ENCODE assay signal across 8 cellular contexts in the genomic region with DNA sequence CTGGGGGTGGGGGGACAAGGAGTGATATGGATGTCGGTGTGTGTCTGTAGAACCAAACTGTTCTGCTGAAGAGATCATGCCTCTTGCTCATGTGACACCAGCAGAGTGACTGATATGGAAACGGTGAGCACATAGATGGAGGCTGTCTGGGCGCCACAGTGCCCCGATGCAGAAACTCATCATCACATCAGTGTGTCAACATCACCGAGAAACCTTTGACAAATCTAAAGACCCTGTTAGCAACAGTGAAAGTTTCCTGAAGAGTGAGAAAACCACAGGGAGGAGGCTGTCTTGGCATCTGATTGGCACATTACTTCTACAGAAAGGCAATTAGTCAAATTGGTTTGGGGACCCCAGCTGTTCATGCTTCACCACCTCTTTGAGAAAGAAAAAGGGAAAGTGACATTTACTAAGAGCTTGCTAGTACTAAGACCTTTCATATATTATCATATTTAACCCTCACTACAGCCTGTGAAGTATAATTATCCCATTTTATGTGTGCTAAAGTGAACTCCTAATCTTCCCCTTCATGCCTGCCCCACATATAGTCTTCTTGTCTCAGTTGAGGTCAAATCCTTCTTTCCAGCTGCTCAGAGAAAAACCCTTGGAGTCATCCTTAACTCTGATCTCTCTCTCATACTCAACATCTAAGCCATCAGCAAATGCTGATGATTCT. TPM values are rescaled to one million over a fixed set of nuclear protein-coding genes. Genes with fewer than 3 reads are reported as not detected.
DNase-seq lines count a peak whose midpoint lies in the region; ATAC-seq and TF ChIP-seq lines count a peak whose summit lies in the region.

No MANE protein-coding gene starts in this region.

- 67 to 83% methylated on average over 5 of the region's 5 CpGs for WGBS in lower leg skin, 2 donors

- no peak overlapping the region for H3K4me3 ChIP-seq in lower leg skin (ENCODE audit: low read depth, poor library complexity, severe bottlenecking)

- DNase-seq in activated T-cell treated with anti-CD3 and anti-CD28 coated beads for 48 hours (ENCODE audit: low read depth) (peak; percentile 67), RWPE1 (ENCODE audit: low spot score) (no peak), COLO668 (lab: John Stamatoyannopoulos, UW; ENCODE audit: unreplicated experiment) (no peak), lower leg skin (ENCODE audit: low spot score in 2 of 2) (no peak)
- DNase-seq in activated T-cell treated with anti-CD3 and anti-CD28 coated beads, Interleukin-2, amount 50 U/mL, for 1 hour: no peak
- peak; percentile 81 to 88 for DNase-seq in activated T-cell treated with anti-CD3 and anti-CD28 coated beads, Interleukin-2, amount 50 U/mL, for 72 hours

- peak; percentile 52 for ATAC-seq in HG03378 (IDR thresholded peaks at IDR 0.05; ENCODE audit: unreplicated experiment)
- peak; percentile 73 to 74 for ATAC-seq in activated T-cell treated with anti-CD3 and anti-CD28 coated beads, Interleukin-2, amount 50 U/mL, for 72 hours (replicated peaks in 1 of 2)
- ATAC-seq in stimulated activated memory B cell treated with anti-CD40 and anti-IgM and Interleukin-4, amounts not matched to agents 10 μg/mL and 1 μg/mL and 100 μg/mL, for 72 hours: peak; percentile 73

- peak overlapping the region; percentile 76 to 77 for H3K4me3 Mint-ChIP-seq in activated T-cell treated with anti-CD3 and anti-CD28 coated beads, Interleukin-2, amount 50 U/mL, for 72 hours
- H3K4me3 Mint-ChIP-seq in stimulated activated memory B cell treated with anti-CD40 and anti-IgM and Interleukin-4, amounts not matched to agents 10 μg/mL and 1 μg/mL and 100 μg/mL, for 72 hours: peak overlapping the region; percentile 41

- no peaks in the 10 kb centered on the region for H3K9me3 Mint-ChIP-seq in activated T-cell treated with anti-CD3 and anti-CD28 coated beads, Interleukin-2, amount 50 U/mL, for 72 hours
- H3K9me3 Mint-ChIP-seq in stimulated activated memory B cell treated with anti-CD40 and anti-IgM and Interleukin-4, amounts not matched to agents 10 μg/mL and 1 μg/mL and 100 μg/mL, for 72 hours: no peaks in the 10 kb centered on the region

- H3K36me3 Mint-ChIP-seq in activated T-cell treated with anti-CD3 and anti-CD28 coated beads, Interleukin-2, amount 50 U/mL, for 72 hours (ENCODE audit: insufficient read depth in 2 of 2): peaks cover 0 to under 1% of the 10 kb centered on the region in 2 donors
- H3K36me3 Mint-ChIP-seq in stimulated activated memory B cell treated with anti-CD40 and anti-IgM and Interleukin-4, amounts not matched to agents 10 μg/mL and 1 μg/mL and 100 μg/mL, for 72 hours: no peaks in the 10 kb centered on the region

- peaks cover 1% of the 10 kb centered on the region for H3K27me3 Mint-ChIP-seq in activated T-cell treated with anti-CD3 and anti-CD28 coated beads, Interleukin-2, amount 50 U/mL, for 72 hours (ENCODE audit: low read depth)
- no peaks in the 10 kb centered on the region for H3K27me3 Mint-ChIP-seq in stimulated activated memory B cell treated with anti-CD40 and anti-IgM and Interleukin-4, amounts not matched to agents 10 μg/mL and 1 μg/mL and 100 μg/mL, for 72 hours

- intact Hi-C loops in lower leg skin (cut with DNase I; ENCODE audit: low total_unique reads): loop anchor here (5.0 kb wide), 1 partner anchor 1623 kb away; no protein-coding TSS in a partner anchor

- peak overlapping the region; percentile 93 for H3K27ac Mint-ChIP-seq in activated T-cell treated with anti-CD3 and anti-CD28 coated beads, Interleukin-2, amount 50 U/mL, for 72 hours
- peak overlapping the region; percentile 95 for H3K27ac Mint-ChIP-seq in stimulated activated memory B cell treated with anti-CD40 and anti-IgM and Interleukin-4, amounts not matched to agents 10 μg/mL and 1 μg/mL and 100 μg/mL, for 72 hours

- POLR2A ChIA-PET in RWPE1 (lab: Yijun Ruan, JAX; ENCODE audit: low non-redundant PET): no interaction called here

- CTCF ChIA-PET in RWPE1 (lab: Yijun Ruan, JAX): no interaction called here

- TF ChIP-seq CTCF in RWPE1 (conservative IDR thresholded peaks at IDR 0.05; ENCODE audit: low read depth) (no peak), lower leg skin (IDR thresholded peaks at IDR 0.05) (no peak)

- no peak overlapping the region for H3K27ac ChIP-seq in RWPE1

- no peak for TF ChIP-seq POLR2A in lower leg skin (IDR thresholded peaks at IDR 0.05)

- peaks cover 100% of the 10 kb centered on the region for H3K4me1 Mint-ChIP-seq in activated T-cell treated with anti-CD3 and anti-CD28 coated beads, Interleukin-2, amount 50 U/mL, for 72 hours (ENCODE audit: low read depth)
- H3K4me1 Mint-ChIP-seq in stimulated activated memory B cell treated with anti-CD40 and anti-IgM and Interleukin-4, amounts not matched to agents 10 μg/mL and 1 μg/mL and 100 μg/mL, for 72 hours: peaks cover 84% of the 10 kb centered on the region

RNA-seq across cellular contexts. Expression of a gene that starts 25.6 kb away (rescaled TPM):
- total RNA-seq in activated T-cell treated with anti-CD3 and anti-CD28 coated beads, Interleukin-2, amount 50 U/mL, for 72 hours: 10 to 100 TPM; 31.1 to 50.7 TPM
- total RNA-seq in lower leg skin: not detected

RNA-seq across cellular contexts. Expression of a gene that starts 38.8 kb away (rescaled TPM):
- total RNA-seq in activated T-cell treated with anti-CD3 and anti-CD28 coated beads, Interleukin-2, amount 50 U/mL, for 72 hours: 1 to 10 TPM; 6.2 to 8.9 TPM
- not detected for total RNA-seq in lower leg skin

Comparison
In these comparisons a context has a peak if more than half of its experiments do, and no peak if none do; other contexts are left out.
1. DNase-seq: peak in activated T-cell treated with anti-CD3 and anti-CD28 coated beads for 48 hours (single experiment) and activated T-cell treated with anti-CD3 and anti-CD28 coated beads, Interleukin-2, amount 50 U/mL, for 72 hours (2 of 2); none in activated T-cell treated with anti-CD3 and anti-CD28 coated beads, Interleukin-2, amount 50 U/mL, for 1 hour (single experiment), RWPE1 (single experiment), COLO668 (single experiment) and lower leg skin (0 of 2).
2. RNA of a gene that starts 25.6 kb away (total RNA-seq): 31.1 to 50.7 TPM in activated T-cell treated with anti-CD3 and anti-CD28 coated beads, Interleukin-2, amount 50 U/mL, for 72 hours; not detected in lower leg skin; every median in the first group is over 10 times any median in the second.
3. RNA of a gene that starts 38.8 kb away (total RNA-seq): 6.2 to 8.9 TPM in activated T-cell treated with anti-CD3 and anti-CD28 coated beads, Interleukin-2, amount 50 U/mL, for 72 hours; not detected in lower leg skin; every median in the first group is over 4 times any median in the second.
4. Peak in every context shown above with its lines, with median percentiles within 50 percentile points of each other: ATAC-seq.